Comparison of ENCODE assay signal across 8 cellular contexts in genomic region chr12:2877047-2877958, GRCh38. TPM values are rescaled to one million over a fixed set of nuclear protein-coding genes. Genes with fewer than 3 reads are reported as not detected.
DNase-seq lines count a peak whose midpoint lies in the region; TF ChIP-seq lines count a peak whose summit lies in the region.

TSS of gene FOXM1 (minus strand) at chr12:2877174. CDS start at chr12:2874478, 2,696 bp downstream.
A gene with protein sequence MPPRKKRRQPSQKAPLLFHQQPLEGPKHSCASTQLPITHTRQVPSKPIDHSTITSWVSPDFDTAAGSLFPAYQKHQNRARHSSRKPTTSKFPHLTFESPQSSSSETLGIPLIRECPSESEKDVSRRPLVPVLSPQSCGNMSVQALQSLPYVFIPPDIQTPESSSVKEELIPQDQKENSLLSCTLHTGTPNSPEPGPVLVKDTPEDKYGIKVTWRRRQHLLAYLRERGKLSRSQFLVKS (plus strand): TSS chr12:2877223. CDS start chr12:2885367, 8,144 bp downstream.

- H3K4me1 Mint-ChIP-seq in nephron progenitor cell = peaks cover 41% of the 10 kb centered on the region
- H3K4me1 Mint-ChIP-seq in stimulated activated naive CD8-positive, alpha-beta T cell treated with anti-CD3 and anti-CD28 coated beads, Interleukin-15, Interleukin-2, amounts not matched to agents 100 ng/mL and 50 ng/mL, for 24 hours (ENCODE audit: low read depth) = peaks cover 37% of the 10 kb centered on the region

- DNase-seq in Daoy (ENCODE audit: low read depth) (peak; percentile 95), GOT3 (lab: John Stamatoyannopoulos, UW) (peak; percentile 51), LoVo (ENCODE audit: low spot score) (peak; percentile 93), fibroblast of the aortic adventitia (ENCODE audit: low read depth) (peak; percentile 85), nephron progenitor cell (peak; percentile 93)
- DNase-seq in activated effector memory CD4-positive, alpha-beta T cell treated with Interleukin-2 at 50 U/mL for 16 hours = peak; percentile 84

- H3K36me3 Mint-ChIP-seq in nephron progenitor cell (ENCODE audit: low read depth) = peaks cover 27% of the 10 kb centered on the region
- H3K36me3 Mint-ChIP-seq in stimulated activated naive CD8-positive, alpha-beta T cell treated with anti-CD3 and anti-CD28 coated beads, Interleukin-15, Interleukin-2, amounts not matched to agents 100 ng/mL and 50 ng/mL, for 24 hours (ENCODE audit: low read depth) = peaks cover 45% of the 10 kb centered on the region

- peak within 1 kb of the TSS; percentile 94 for H3K4me3 Mint-ChIP-seq in nephron progenitor cell
- H3K4me3 Mint-ChIP-seq in stimulated activated naive CD8-positive, alpha-beta T cell treated with anti-CD3 and anti-CD28 coated beads, Interleukin-15, Interleukin-2, amounts not matched to agents 100 ng/mL and 50 ng/mL, for 24 hours = peak within 1 kb of the TSS; percentile 99

- H3K27ac Mint-ChIP-seq in nephron progenitor cell = peak within 1 kb of the TSS; percentile 91
- peak within 1 kb of the TSS; percentile 96 for H3K27ac Mint-ChIP-seq in stimulated activated naive CD8-positive, alpha-beta T cell treated with anti-CD3 and anti-CD28 coated beads, Interleukin-15, Interleukin-2, amounts not matched to agents 100 ng/mL and 50 ng/mL, for 24 hours

- no peaks in the 10 kb centered on the region for H3K9me3 Mint-ChIP-seq in nephron progenitor cell
- no peaks in the 10 kb centered on the region for H3K9me3 Mint-ChIP-seq in stimulated activated naive CD8-positive, alpha-beta T cell treated with anti-CD3 and anti-CD28 coated beads, Interleukin-15, Interleukin-2, amounts not matched to agents 100 ng/mL and 50 ng/mL, for 24 hours

- TF ChIP-seq POLR2A in Raji (IDR thresholded peaks at IDR 0.05; ENCODE audit: insufficient read depth, low read depth, low read length) = peak; percentile 81

- peak; percentile 26 for TF ChIP-seq CTCF in fibroblast of the aortic adventitia (IDR thresholded peaks at IDR 0.05; ENCODE audit: insufficient read depth, low read length)
- TF ChIP-seq CTCF in nephron progenitor cell (IDR thresholded peaks at IDR 0.05) = no peak

- peak within 1 kb of the TSS; percentile 82 for H3K4me3 ChIP-seq in fibroblast of the aortic adventitia (ENCODE audit: low read depth, low read length)

- no peaks in the 10 kb centered on the region for H3K27me3 Mint-ChIP-seq in nephron progenitor cell (ENCODE audit: low read depth, poor library complexity)
- no peaks in the 10 kb centered on the region for H3K27me3 Mint-ChIP-seq in stimulated activated naive CD8-positive, alpha-beta T cell treated with anti-CD3 and anti-CD28 coated beads, Interleukin-15, Interleukin-2, amounts not matched to agents 100 ng/mL and 50 ng/mL, for 24 hours

RNA-seq across cellular contexts. Expression of gene FOXM1, which starts in this region (rescaled TPM):
- 33.4 and 38.8 TPM in 2 replicates for total RNA-seq in Daoy (2014; rRNA removed; shearing (Covaris generic))
- 1.4 and 19.3 TPM in 2 replicates for total RNA-seq in fibroblast of the aortic adventitia (ENCODE audit: low replicate concordance)

RNA-seq across cellular contexts. Expression of the second gene that starts in this region (rescaled TPM):
- 58.6 and 93.1 TPM in 2 replicates for total RNA-seq in Daoy (2014; rRNA removed; shearing (Covaris generic))
- total RNA-seq in fibroblast of the aortic adventitia (ENCODE audit: low replicate concordance) = 6.4 and 41.4 TPM in 2 replicates

Comparison
In these comparisons a context has a peak if more than half of its experiments do, and no peak if none do; other contexts are left out.
1. Peak in every context shown above with its lines: DNase-seq and H3K4me3 ChIP-seq.